In the genomic region with DNA sequence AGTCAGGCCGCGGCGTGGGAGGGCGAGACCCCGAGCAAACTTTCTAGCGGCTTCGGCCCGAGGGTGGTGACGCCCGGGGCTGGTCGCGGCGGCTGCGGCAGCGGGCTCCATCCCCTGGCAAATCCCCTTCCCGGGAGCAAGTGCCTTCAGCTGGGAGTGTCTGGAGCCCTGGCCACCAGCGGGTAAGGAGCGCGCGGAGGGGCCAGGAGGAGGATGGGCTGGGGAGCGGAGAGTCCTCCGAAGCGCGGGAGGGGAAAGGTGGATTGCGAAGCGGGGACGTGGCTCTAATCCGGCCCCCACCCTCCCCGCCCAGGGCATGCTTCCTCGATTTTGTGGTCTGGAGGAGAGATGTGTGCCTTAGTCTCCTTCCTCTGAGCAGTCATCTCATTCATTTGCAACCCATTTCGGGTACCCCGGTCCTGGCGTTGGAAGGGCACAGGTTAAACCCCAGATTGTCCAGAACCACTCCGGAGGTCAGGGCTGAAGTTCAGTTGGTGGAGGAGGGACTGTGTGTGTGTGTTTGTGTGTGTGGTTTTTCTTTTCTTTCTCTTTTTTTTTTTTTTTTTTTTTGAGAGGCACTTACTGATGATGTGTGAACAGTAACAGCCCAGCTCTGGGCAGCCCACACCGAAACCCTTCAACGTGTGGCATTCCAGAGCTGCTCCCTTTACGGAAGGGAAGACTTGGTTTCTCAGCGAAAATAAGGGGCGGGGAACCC, we compare ENCODE assay signal across 8 cellular contexts. TPM values are rescaled to one million over a fixed set of nuclear protein-coding genes. Genes with fewer than 3 reads are reported as not detected.
DNase-seq lines count a peak whose midpoint lies in the region; ATAC-seq and TF ChIP-seq lines count a peak whose summit lies in the region.

No MANE protein-coding gene starts in this region.

- DNase-seq in EH (ENCODE audit: low read depth): peak; percentile 58
- DNase-seq in HS-27A (ENCODE audit: low read depth): peak; percentile 59
- peak; percentile 75 for DNase-seq in WERI-Rb-1
- no peak for DNase-seq in esophagus squamous epithelium (lab: John Stamatoyannopoulos, UW)
- no peak for DNase-seq in activated gamma-delta T cell treated with Interleukin-2 at 50 U/mL for 16 hours

- H3K4me1 ChIP-seq in esophagus squamous epithelium (peaks cover 0 to 38% (median 6%) of the 10 kb centered on the region in 3 donors), muscle layer of duodenum (ENCODE audit: control insufficient read depth in 1 of 2, insufficient read depth in 2 of 2, low read length in 2 of 2) (peaks cover 5 to 10% of the 10 kb centered on the region in 2 donors)

- intact Hi-C loops in esophagus squamous epithelium (cut with DNase I): no loop called here

- ATAC-seq in GM21390 (IDR thresholded peaks at IDR 0.05; ENCODE audit: unreplicated experiment) (peak; percentile 52), GM18517 (IDR thresholded peaks at IDR 0.05; ENCODE audit: unreplicated experiment) (no peak)

- 2% methylated on average over 10 to 30 of the region's 39 CpGs for WGBS in esophagus squamous epithelium, 2 donors

- peak overlapping the region; percentile 43; the same call in 1 of the 2 replicates for H3K27ac ChIP-seq in WERI-Rb-1
- H3K27ac ChIP-seq in esophagus squamous epithelium: peak overlapping the region; percentile 94 to 98 (median 97)
- peak overlapping the region; percentile 91 for H3K27ac ChIP-seq in muscle layer of duodenum (ENCODE audit: low read length)

- H3K36me3 ChIP-seq in WERI-Rb-1 (no peaks in the 10 kb centered on the region), esophagus squamous epithelium (no peaks in the 10 kb centered on the region), muscle layer of duodenum (ENCODE audit: control insufficient read depth in 1 of 2, insufficient read depth in 2 of 2, low read length in 2 of 2) (no peaks in the 10 kb centered on the region)

- no peaks in the 10 kb centered on the region for H3K9me3 ChIP-seq in WERI-Rb-1 (ENCODE audit: severe bottlenecking)
- H3K9me3 ChIP-seq in esophagus squamous epithelium: no peaks in the 10 kb centered on the region
- no peaks in the 10 kb centered on the region for H3K9me3 ChIP-seq in muscle layer of duodenum (ENCODE audit: control insufficient read depth in 1 of 2, low read length in 2 of 2)

- no peak for TF ChIP-seq POLR2A in esophagus squamous epithelium (IDR thresholded peaks at IDR 0.05)

- no peaks in the 10 kb centered on the region for H3K27me3 ChIP-seq in WERI-Rb-1 (ENCODE audit: insufficient read depth, low read depth, severe bottlenecking)
- no peaks in the 10 kb centered on the region for H3K27me3 ChIP-seq in esophagus squamous epithelium
- no peaks in the 10 kb centered on the region for H3K27me3 ChIP-seq in muscle layer of duodenum (ENCODE audit: low read depth, low read length)

- H3K4me3 ChIP-seq in WERI-Rb-1 (ENCODE audit: low read depth, low read length) (peak overlapping the region; percentile 92), esophagus squamous epithelium (peak overlapping the region; percentile 83 to 88 (median 84)), muscle layer of duodenum (ENCODE audit: low read depth in 1 of 2, low read length in 2 of 2) (peak overlapping the region; percentile 80 to 83)

- TF ChIP-seq CTCF in WERI-Rb-1 (IDR thresholded peaks at IDR 0.05; ENCODE audit: low read depth, low read length): no peak
- no peak for TF ChIP-seq CTCF in esophagus squamous epithelium (IDR thresholded peaks at IDR 0.05)

RNA-seq across cellular contexts. Expression of a gene that starts 0.5 kb away (rescaled TPM):
- total RNA-seq in esophagus squamous epithelium: 100 to 1,000 TPM in 2 of 4 donors, 10 to 100 TPM in 2; 53.4 to 153 (median 114) TPM

Comparison
In these comparisons a context has a peak if more than half of its experiments do, and no peak if none do; other contexts are left out.
1. DNase-seq: peak in EH (single experiment), HS-27A (single experiment) and WERI-Rb-1 (single experiment); none in esophagus squamous epithelium (single experiment) and activated gamma-delta T cell treated with Interleukin-2 at 50 U/mL for 16 hours (single experiment).
2. H3K27ac ChIP-seq: peak in every context shown above with its lines; median percentile 97 in esophagus squamous epithelium; 91 in muscle layer of duodenum; 43 in WERI-Rb-1.
3. Peak in every context shown above with its lines, with median percentiles within 50 percentile points of each other: H3K4me3 ChIP-seq.